ENCODE assay signal across 1 cellular context in the genomic region with DNA sequence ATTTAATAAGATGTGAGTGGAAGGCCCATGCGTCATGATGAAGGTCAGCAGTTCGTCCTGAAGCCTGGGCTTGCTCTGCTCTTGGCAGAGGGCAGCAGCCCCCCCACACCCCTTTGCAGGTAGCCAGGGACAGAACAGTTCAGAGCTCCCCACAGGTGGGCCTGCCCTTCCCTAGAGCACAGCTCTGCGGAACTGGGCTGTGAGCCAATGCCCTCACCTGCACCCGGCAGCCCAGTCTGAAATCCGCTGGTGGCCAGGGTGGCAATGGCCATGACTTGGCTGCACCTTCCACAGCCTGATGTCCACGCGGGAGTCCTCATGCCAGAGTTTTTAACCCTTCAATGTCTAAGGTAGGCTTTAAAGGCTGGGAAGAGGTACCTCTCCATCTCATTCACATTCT.
A peak's percentile ranks its signal among the peaks of the same experiment; 100 is the strongest.
TF ChIP-seq lines count a peak whose summit lies in the region.

No MANE protein-coding gene starts in this region.

TF ChIP-seq in liver, 16 proteins besides CTCF, POLR2A, EP300 and RAD21 (continued from another document):
- TF ChIP-seq, protein P1, sequence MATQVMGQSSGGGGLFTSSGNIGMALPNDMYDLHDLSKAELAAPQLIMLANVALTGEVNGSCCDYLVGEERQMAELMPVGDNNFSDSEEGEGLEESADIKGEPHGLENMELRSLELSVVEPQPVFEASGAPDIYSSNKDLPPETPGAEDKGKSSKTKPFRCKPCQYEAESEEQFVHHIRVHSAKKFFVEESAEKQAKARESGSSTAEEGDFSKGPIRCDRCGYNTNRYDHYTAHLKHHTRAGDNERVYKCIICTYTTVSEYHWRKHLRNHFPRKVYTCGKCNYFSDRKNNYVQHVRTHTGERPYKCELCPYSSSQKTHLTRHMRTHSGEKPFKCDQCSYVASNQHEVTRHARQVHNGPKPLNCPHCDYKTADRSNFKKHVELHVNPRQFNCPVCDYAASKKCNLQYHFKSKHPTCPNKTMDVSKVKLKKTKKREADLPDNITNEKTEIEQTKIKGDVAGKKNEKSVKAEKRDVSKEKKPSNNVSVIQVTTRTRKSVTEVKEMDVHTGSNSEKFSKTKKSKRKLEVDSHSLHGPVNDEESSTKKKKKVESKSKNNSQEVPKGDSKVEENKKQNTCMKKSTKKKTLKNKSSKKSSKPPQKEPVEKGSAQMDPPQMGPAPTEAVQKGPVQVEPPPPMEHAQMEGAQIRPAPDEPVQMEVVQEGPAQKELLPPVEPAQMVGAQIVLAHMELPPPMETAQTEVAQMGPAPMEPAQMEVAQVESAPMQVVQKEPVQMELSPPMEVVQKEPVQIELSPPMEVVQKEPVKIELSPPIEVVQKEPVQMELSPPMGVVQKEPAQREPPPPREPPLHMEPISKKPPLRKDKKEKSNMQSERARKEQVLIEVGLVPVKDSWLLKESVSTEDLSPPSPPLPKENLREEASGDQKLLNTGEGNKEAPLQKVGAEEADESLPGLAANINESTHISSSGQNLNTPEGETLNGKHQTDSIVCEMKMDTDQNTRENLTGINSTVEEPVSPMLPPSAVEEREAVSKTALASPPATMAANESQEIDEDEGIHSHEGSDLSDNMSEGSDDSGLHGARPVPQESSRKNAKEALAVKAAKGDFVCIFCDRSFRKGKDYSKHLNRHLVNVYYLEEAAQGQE (IDR thresholded peaks at IDR 0.05) = no peak
- TF ChIP-seq, protein P2, sequence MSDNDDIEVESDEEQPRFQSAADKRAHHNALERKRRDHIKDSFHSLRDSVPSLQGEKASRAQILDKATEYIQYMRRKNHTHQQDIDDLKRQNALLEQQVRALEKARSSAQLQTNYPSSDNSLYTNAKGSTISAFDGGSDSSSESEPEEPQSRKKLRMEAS (IDR thresholded peaks at IDR 0.05) = no peak
- TF ChIP-seq JUND (IDR thresholded peaks at IDR 0.05) (no peak), HNF4G (IDR thresholded peaks at IDR 0.05) (no peak), RXRA (IDR thresholded peaks at IDR 0.05) (peak; percentile 82 to 87), ZBTB33 (IDR thresholded peaks at IDR 0.05) (no peak), GABPA (IDR thresholded peaks at IDR 0.05 in 1 of 2, conservative IDR thresholded peaks at IDR 0.05 in 1 of 2) (no peak), FOXA2 (IDR thresholded peaks at IDR 0.05) (no peak), SP1 (IDR thresholded peaks at IDR 0.05) (peak; percentile 9), HNF4A (conservative IDR thresholded peaks at IDR 0.05) (peak; percentile 29 to 50)
TF ChIP-seq in liver: peak in this region for 3.
